In the genomic region with DNA sequence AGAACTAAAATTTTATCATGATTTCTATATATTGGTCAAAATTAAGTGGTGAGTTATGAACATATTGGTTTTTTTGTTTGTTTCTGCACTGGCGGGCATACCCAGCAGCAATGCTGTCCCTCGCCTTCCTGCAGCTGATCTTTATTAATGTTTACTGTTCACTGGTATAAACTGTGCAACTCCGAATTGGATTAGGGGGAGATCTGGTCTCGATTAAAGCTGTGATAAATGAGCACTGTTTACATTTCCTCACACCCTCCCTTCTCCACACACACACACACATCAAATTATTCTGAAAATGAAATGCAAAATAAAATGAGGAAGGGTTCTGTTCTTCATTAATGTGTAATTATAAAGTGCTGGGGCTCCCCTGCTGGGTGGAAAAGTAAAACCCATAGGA, we compare ENCODE assay signal across 25 cellular contexts. TPM values are rescaled to one million over a fixed set of nuclear protein-coding genes. Genes with fewer than 3 reads are reported as not detected.
"Had no signal": no experiment of that assay in that cellular context is flagged by ENCODE, and none has a peak within 500 bp of the region (broad histone marks: within the 10 kb centered on the region; RNA-seq: fewer than 3 reads in every experiment).

No MANE protein-coding gene starts in this region.

- H3K9ac ChIP-seq: KMS-11 had no signal

- H3K9me3 ChIP-seq: Peyer's patch, SJCRH30 had no signal

- H3K27me3 ChIP-seq: Peyer's patch, SJCRH30 had no signal

- H2AFZ ChIP-seq: PC-9 had no signal

- H3K4me3 ChIP-seq: PC-9, Peyer's patch, SJCRH30, SK-N-MC had no signal

- H3K36me3 ChIP-seq: Peyer's patch, SJCRH30 had no signal

- H3K27ac ChIP-seq: KMS-11, PC-9, Peyer's patch, SJCRH30, SK-N-MC had no signal

- H3K4me1 ChIP-seq: Peyer's patch, SJCRH30 had no signal

- H3K4me2 ChIP-seq: KMS-11, PC-9 had no signal

- DNase-seq: IMR-90, Kasumi-1, MM.1S, NCI-H1092 treated with DMSO at 0.1 percent for 48 hours, NCI-H1436, NCI-H187 treated with DMSO at 0.1 percent for 48 hours, NCI-H2029 treated with DMSO at 0.1 percent for 48 hours, NCI-H2171 treated with DMSO at 0.1 percent for 48 hours, NCI-H345, NCI-H446 treated with DMSO at 0.1 percent for 48 hours, NCI-H510A treated with DMSO at 0.1 percent for 48 hours, NCI-H526, OCI-M1, PC-9, Peyer's patch, SHP77 treated with DMSO at 0.1 percent for 48 hours, SJCRH30, T-helper 1 cell had no signal

RNA-seq across cellular contexts. Expression of a gene that starts 48.5 kb away (rescaled TPM):
- total RNA-seq: HepG2, HT1080, IMR-90, M059J, PC-9, Peyer's patch, Right ventricle myocardium inferior, RPMI7951, SJCRH30 had no signal
- polyA plus RNA-seq: HepG2, IMR-90 had no signal
